In genomic region chr5:134466241-134467069, GRCh38 we compare ENCODE assay signal across 1 cellular context.
TF ChIP-seq lines count a peak whose summit lies in the region.

No MANE protein-coding gene starts in this region.

TF ChIP-seq in HepG2, 621 proteins besides CTCF, POLR2A, EP300 and RAD21 (continued from another document and continues in another):
- TF ChIP-seq HOMEZ (CRISPR knock-in tag; IDR thresholded peaks at IDR 0.05; ENCODE audit: low read depth) = peak; percentile 53; the same call in 1 of the 2 replicates
- peak; percentile 27; the same call in 1 of the 2 replicates for TF ChIP-seq FUBP1 (CRISPR knock-in tag; IDR thresholded peaks at IDR 0.05; ENCODE audit: borderline replicate concordance)
- TF ChIP-seq FOXC1 (CRISPR knock-in tag; IDR thresholded peaks at IDR 0.05; ENCODE audit: borderline replicate concordance) = peak; percentile 28; the same call in 1 of the 2 replicates
- TF ChIP-seq IKZF5 (CRISPR knock-in tag; IDR thresholded peaks at IDR 0.05) = peak; percentile 43; the same call in 1 of the 2 replicates
- TF ChIP-seq RBFOX2 (IDR thresholded peaks at IDR 0.05; ENCODE audit: low read depth, low read length) = peak; percentile 56; the same call in 1 of the 2 replicates
- TF ChIP-seq SP5 (CRISPR knock-in tag; IDR thresholded peaks at IDR 0.05; ENCODE audit: borderline replicate concordance, low read depth) = 0 out of 2 replicates have a peak, but pooled peaks have one; percentile 16
- TF ChIP-seq ZNF260 (CRISPR knock-in tag; IDR thresholded peaks at IDR 0.05; ENCODE audit: borderline replicate concordance, low read depth) = no peak
- no peak for TF ChIP-seq ZNF329 (CRISPR knock-in tag; IDR thresholded peaks at IDR 0.05; ENCODE audit: low read depth)
- peak; percentile 20; the same call in 1 of the 2 replicates for TF ChIP-seq ZNF747 (CRISPR knock-in tag; IDR thresholded peaks at IDR 0.05; ENCODE audit: borderline replicate concordance)
- TF ChIP-seq CENPBD1 (CRISPR knock-in tag; IDR thresholded peaks at IDR 0.05; ENCODE audit: borderline replicate concordance, low read depth) = 0 out of 2 replicates have a peak, but pooled peaks have one; percentile 55
- peak; percentile 44; the same call in 1 of the 2 replicates for TF ChIP-seq ZNF275 (CRISPR knock-in tag; IDR thresholded peaks at IDR 0.05; ENCODE audit: borderline replicate concordance)
- TF ChIP-seq HNF1A (IDR thresholded peaks at IDR 0.05; ENCODE audit: low read depth) = no peak
- peak; percentile 44; the same call in 1 of the 2 replicates for TF ChIP-seq HNF1A (CRISPR knock-in tag; IDR thresholded peaks at IDR 0.05; ENCODE audit: borderline replicate concordance)
- TF ChIP-seq MEF2D (CRISPR knock-in tag; IDR thresholded peaks at IDR 0.05) = 0 out of 2 replicates have a peak, but pooled peaks have one; percentile 21
- peak; percentile 51; the same call in 1 of the 2 replicates for TF ChIP-seq MYPOP (CRISPR knock-in tag; IDR thresholded peaks at IDR 0.05)
- TF ChIP-seq DMAP1 (CRISPR knock-in tag; IDR thresholded peaks at IDR 0.05) = 0 out of 2 replicates have a peak, but pooled peaks have one; percentile 26
- 0 out of 2 replicates have a peak, but pooled peaks have one; percentile 42 for TF ChIP-seq FOXO1 (CRISPR knock-in tag; IDR thresholded peaks at IDR 0.05)
- no peak for TF ChIP-seq ZNF879 (CRISPR knock-in tag; IDR thresholded peaks at IDR 0.05)
- TF ChIP-seq TMF1 (CRISPR knock-in tag; IDR thresholded peaks at IDR 0.05; ENCODE audit: low read depth) = 0 out of 2 replicates have a peak, but pooled peaks have one; percentile 42
- peak; percentile 25 for TF ChIP-seq DZIP1 (CRISPR knock-in tag; IDR thresholded peaks at IDR 0.05)
- TF ChIP-seq ZBED4 (CRISPR knock-in tag; IDR thresholded peaks at IDR 0.05; ENCODE audit: borderline replicate concordance) = peak; percentile 83; the same call in 1 of the 2 replicates
- no peak; the same call in 1 of the 2 replicates for TF ChIP-seq NKX3-1 (CRISPR knock-in tag; IDR thresholded peaks at IDR 0.05)
- TF ChIP-seq ZNF335 (CRISPR knock-in tag; IDR thresholded peaks at IDR 0.05) = peak; percentile 73
- no peak for TF ChIP-seq ZNF430 (CRISPR knock-in tag; IDR thresholded peaks at IDR 0.05)
- 0 out of 2 replicates have a peak, but pooled peaks have one; percentile 14 for TF ChIP-seq ZNF468 (CRISPR knock-in tag; IDR thresholded peaks at IDR 0.05)
- TF ChIP-seq ZXDC (CRISPR knock-in tag; IDR thresholded peaks at IDR 0.05) = 0 out of 2 replicates have a peak, but pooled peaks have one; percentile 55
- TF ChIP-seq ZFP90 (CRISPR knock-in tag; IDR thresholded peaks at IDR 0.05; ENCODE audit: borderline replicate concordance) = 0 out of 2 replicates have a peak, but pooled peaks have one; percentile 7
- TF ChIP-seq SATB2 (CRISPR knock-in tag; IDR thresholded peaks at IDR 0.05) = 0 out of 2 replicates have a peak, but pooled peaks have one; percentile 6
- 0 out of 2 replicates have a peak, but pooled peaks have one; percentile 68 for TF ChIP-seq ZNF510 (CRISPR knock-in tag; IDR thresholded peaks at IDR 0.05; ENCODE audit: low read depth)
- TF ChIP-seq ETV6 (CRISPR knock-in tag; conservative IDR thresholded peaks at IDR 0.05) = 0 out of 2 replicates have a peak, but pooled peaks have one; percentile 23
- TF ChIP-seq MED8 (CRISPR knock-in tag; IDR thresholded peaks at IDR 0.05; ENCODE audit: insufficient replicate concordance) = peak; percentile 3
